Comparison of ENCODE assay signal across 9 cellular contexts in genomic region chr17:64028874-64029464, GRCh38. TPM values are rescaled to one million over a fixed set of nuclear protein-coding genes. Genes with fewer than 3 reads are reported as not detected.
DNase-seq lines count a peak whose midpoint lies in the region; ATAC-seq and TF ChIP-seq lines count a peak whose summit lies in the region.
"Had no signal": no experiment of that assay in that cellular context is flagged by ENCODE, and none has a peak within 500 bp of the region (broad histone marks: within the 10 kb centered on the region; RNA-seq: fewer than 3 reads in every experiment).

No MANE protein-coding gene starts in this region.

- DNase-seq in KBM-7 (peak; percentile 70), RWPE2 (ENCODE audit: low spot score) (no peak), globus pallidus (ENCODE audit: low spot score) (peak; percentile 62), prostate gland (ENCODE audit: low spot score) (peak; percentile 26)
- peak; percentile 57 for DNase-seq in activated T-helper 9 cell treated with anti-CD3 and anti-CD28 coated beads, Interleukin-2, amount 50 U/mL, for 16 hours (ENCODE audit: low read depth)

- 0 out of 2 replicates have a peak, but pooled peaks cover 2% of the 10 kb centered on the region for H3F3A ChIP-seq in DOHH2 (ENCODE audit: control insufficient read depth, insufficient read depth)

- intact Hi-C loops in prostate gland (cut with DNase I), result loop anchor here (2.0 to 5.0 kb wide), 2 partner anchors 106 to 112 kb away; partner anchors contain the start of gene GH1

- ATAC-seq in RWPE2 (ENCODE audit: low read depth) (peak; percentile 77), HG03439 (IDR thresholded peaks at IDR 0.05; ENCODE audit: unreplicated experiment) (no peak), HG02642 (IDR thresholded peaks at IDR 0.05; ENCODE audit: poor library complexity, unreplicated experiment) (no peak)

- no peak for TF ChIP-seq POLR2A in prostate gland (IDR thresholded peaks at IDR 0.05)

- H3K9me3 ChIP-seq in DOHH2 (ENCODE audit: control insufficient read depth, insufficient read depth, low read length) (no peaks in the 10 kb centered on the region), RWPE2 (ENCODE audit: severe bottlenecking) (no peaks in the 10 kb centered on the region), prostate gland (no peaks in the 10 kb centered on the region)

- H3K4me1 ChIP-seq in DOHH2 (ENCODE audit: control insufficient read depth, low read length) (peaks cover 24% of the 10 kb centered on the region), RWPE2 (ENCODE audit: insufficient read depth, poor library complexity, severe bottlenecking) (peaks cover 4% of the 10 kb centered on the region), prostate gland (replicated peaks) (no peaks in the 10 kb centered on the region)

- H3K36me3 ChIP-seq in DOHH2 (ENCODE audit: control insufficient read depth, low read length) (no peaks in the 10 kb centered on the region), RWPE2 (ENCODE audit: low read depth) (no peaks in the 10 kb centered on the region), prostate gland (no peaks in the 10 kb centered on the region)

- H3K9me2 ChIP-seq in DOHH2 (replicated peaks; ENCODE audit: control insufficient read depth, low read length), result no peaks in the 10 kb centered on the region

- no peaks in the 10 kb centered on the region for H3K79me2 ChIP-seq in DOHH2 (ENCODE audit: control insufficient read depth, low read length)

- H3K27me3 ChIP-seq in DOHH2 (ENCODE audit: control insufficient read depth, low read length) (no peaks in the 10 kb centered on the region), RWPE2 (ENCODE audit: insufficient read depth, poor library complexity, severe bottlenecking) (no peaks in the 10 kb centered on the region), prostate gland (replicated peaks; ENCODE audit: insufficient read depth) (no peaks in the 10 kb centered on the region)

- 26% methylated on average over 3 of the region's 3 CpGs for WGBS in prostate gland

- H3K4me3 ChIP-seq in DOHH2 (ENCODE audit: low read length) (no peak overlapping the region), RWPE2 (ENCODE audit: severe bottlenecking) (no peak overlapping the region), prostate gland (no peak overlapping the region)
- H3K4me3 ChIP-seq: SK-N-MC had no signal

- no peak overlapping the region for H3K27ac ChIP-seq in DOHH2 (ENCODE audit: low read depth, low read length)
- H3K27ac ChIP-seq in RWPE2 (ENCODE audit: poor library complexity, severe bottlenecking), result no peak overlapping the region
- H3K27ac ChIP-seq in prostate gland, result no peak overlapping the region
- H3K27ac ChIP-seq: SK-N-MC had no signal

- TF ChIP-seq CTCF in DOHH2 (IDR thresholded peaks at IDR 0.05; ENCODE audit: low read depth, low read length, poor library complexity, severe bottlenecking) (peak; percentile 51), RWPE2 (IDR thresholded peaks at IDR 0.05; ENCODE audit: poor library complexity, severe bottlenecking) (peak; percentile 94), prostate gland (IDR thresholded peaks at IDR 0.05) (peak; percentile 38 to 75 (median 58))

- H3K4me2 ChIP-seq in DOHH2 (ENCODE audit: low read length), result no peak overlapping the region

- in situ Hi-C loops in KBM-7 (cut with MboI; ENCODE audit: low pct_unique_long_range_greater_than_20kb, low sequenced_read_pairs), result loop anchor here (25.0 kb wide), 1 partner anchor 108 kb away; the partner anchor contains the start of gene ERN1

- no peaks in the 10 kb centered on the region for H4K20me1 ChIP-seq in DOHH2 (ENCODE audit: control insufficient read depth, insufficient read depth, low read depth, low read length)

RNA-seq across cellular contexts. Expression of gene ICAM2, which starts 8.5 kb away (rescaled TPM):
- total RNA-seq in prostate gland, result 10 to 100 TPM in 1 of 2 donors, 1 to 10 TPM in 1; 7.3 to 12.6 TPM

RNA-seq across cellular contexts. Expression of gene PRR29, which starts 30.8 kb away (rescaled TPM):
- total RNA-seq in prostate gland, result under 1 TPM; 0.09 to 0.74 TPM

RNA-seq across cellular contexts. Expression of gene SCN4A, which starts 56.3 kb away (rescaled TPM):
- total RNA-seq in prostate gland, result under 1 TPM; 0.23 TPM
